ENCODE assay signal across 1 cellular context in the genomic region with DNA sequence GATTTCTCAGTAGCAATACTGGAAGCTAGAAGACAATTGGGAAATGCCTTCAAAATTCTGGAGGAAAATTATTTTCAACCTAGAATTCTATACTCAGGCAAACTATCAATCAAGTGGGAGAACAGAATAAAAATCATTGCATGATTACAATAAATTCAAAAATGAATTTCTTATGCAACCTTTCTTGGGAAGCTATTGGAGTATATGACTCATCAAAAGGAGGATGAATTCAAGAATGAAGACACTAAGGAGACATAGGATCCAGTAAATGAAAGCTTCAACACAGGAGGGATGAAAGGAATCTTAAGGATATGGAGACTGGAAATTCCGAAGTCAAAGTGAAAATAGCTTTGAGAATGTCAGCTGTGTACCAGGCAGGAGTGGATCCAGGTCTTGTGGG.
TF ChIP-seq lines count a peak whose summit lies in the region.

No MANE protein-coding gene starts in this region.

TF ChIP-seq in K562, 482 proteins besides CTCF, POLR2A, EP300 and RAD21 (continued from another document):
- TF ChIP-seq ARID3B (CRISPR knock-in tag; IDR thresholded peaks at IDR 0.05; ENCODE audit: borderline replicate concordance), result no peak
- TF ChIP-seq NR2F6 (CRISPR knock-in tag; IDR thresholded peaks at IDR 0.05), result no peak
- TF ChIP-seq FOXA3 (CRISPR knock-in tag; conservative IDR thresholded peaks at IDR 0.05 in 1 of 2, IDR thresholded peaks at IDR 0.05 in 1 of 2), result no peak
- TF ChIP-seq TRIM28 (IDR thresholded peaks at IDR 0.05), result no peak
- TF ChIP-seq, protein P1, sequence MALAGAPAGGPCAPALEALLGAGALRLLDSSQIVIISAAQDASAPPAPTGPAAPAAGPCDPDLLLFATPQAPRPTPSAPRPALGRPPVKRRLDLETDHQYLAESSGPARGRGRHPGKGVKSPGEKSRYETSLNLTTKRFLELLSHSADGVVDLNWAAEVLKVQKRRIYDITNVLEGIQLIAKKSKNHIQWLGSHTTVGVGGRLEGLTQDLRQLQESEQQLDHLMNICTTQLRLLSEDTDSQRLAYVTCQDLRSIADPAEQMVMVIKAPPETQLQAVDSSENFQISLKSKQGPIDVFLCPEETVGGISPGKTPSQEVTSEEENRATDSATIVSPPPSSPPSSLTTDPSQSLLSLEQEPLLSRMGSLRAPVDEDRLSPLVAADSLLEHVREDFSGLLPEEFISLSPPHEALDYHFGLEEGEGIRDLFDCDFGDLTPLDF (CRISPR knock-in tag; IDR thresholded peaks at IDR 0.05), result no peak
- TF ChIP-seq, protein P2, sequence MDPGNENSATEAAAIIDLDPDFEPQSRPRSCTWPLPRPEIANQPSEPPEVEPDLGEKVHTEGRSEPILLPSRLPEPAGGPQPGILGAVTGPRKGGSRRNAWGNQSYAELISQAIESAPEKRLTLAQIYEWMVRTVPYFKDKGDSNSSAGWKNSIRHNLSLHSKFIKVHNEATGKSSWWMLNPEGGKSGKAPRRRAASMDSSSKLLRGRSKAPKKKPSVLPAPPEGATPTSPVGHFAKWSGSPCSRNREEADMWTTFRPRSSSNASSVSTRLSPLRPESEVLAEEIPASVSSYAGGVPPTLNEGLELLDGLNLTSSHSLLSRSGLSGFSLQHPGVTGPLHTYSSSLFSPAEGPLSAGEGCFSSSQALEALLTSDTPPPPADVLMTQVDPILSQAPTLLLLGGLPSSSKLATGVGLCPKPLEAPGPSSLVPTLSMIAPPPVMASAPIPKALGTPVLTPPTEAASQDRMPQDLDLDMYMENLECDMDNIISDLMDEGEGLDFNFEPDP (CRISPR knock-in tag; IDR thresholded peaks at IDR 0.05), result no peak
- no peak for TF ChIP-seq SMC3 (conservative IDR thresholded peaks at IDR 0.05; ENCODE audit: insufficient read depth, low read depth, low read length)
- no peak for TF ChIP-seq RB1 (IDR thresholded peaks at IDR 0.05; ENCODE audit: low read depth)
- no peak for TF ChIP-seq ZNF583 (CRISPR knock-in tag; IDR thresholded peaks at IDR 0.05)
- TF ChIP-seq NFE2 (IDR thresholded peaks at IDR 0.05; ENCODE audit: low read depth), result 0 out of 2 replicates have a peak, but pooled peaks have one; percentile 9
- peak; percentile 63 for TF ChIP-seq FOSL1 (tag; conservative IDR thresholded peaks at IDR 0.05)
- TF ChIP-seq, protein P3, sequence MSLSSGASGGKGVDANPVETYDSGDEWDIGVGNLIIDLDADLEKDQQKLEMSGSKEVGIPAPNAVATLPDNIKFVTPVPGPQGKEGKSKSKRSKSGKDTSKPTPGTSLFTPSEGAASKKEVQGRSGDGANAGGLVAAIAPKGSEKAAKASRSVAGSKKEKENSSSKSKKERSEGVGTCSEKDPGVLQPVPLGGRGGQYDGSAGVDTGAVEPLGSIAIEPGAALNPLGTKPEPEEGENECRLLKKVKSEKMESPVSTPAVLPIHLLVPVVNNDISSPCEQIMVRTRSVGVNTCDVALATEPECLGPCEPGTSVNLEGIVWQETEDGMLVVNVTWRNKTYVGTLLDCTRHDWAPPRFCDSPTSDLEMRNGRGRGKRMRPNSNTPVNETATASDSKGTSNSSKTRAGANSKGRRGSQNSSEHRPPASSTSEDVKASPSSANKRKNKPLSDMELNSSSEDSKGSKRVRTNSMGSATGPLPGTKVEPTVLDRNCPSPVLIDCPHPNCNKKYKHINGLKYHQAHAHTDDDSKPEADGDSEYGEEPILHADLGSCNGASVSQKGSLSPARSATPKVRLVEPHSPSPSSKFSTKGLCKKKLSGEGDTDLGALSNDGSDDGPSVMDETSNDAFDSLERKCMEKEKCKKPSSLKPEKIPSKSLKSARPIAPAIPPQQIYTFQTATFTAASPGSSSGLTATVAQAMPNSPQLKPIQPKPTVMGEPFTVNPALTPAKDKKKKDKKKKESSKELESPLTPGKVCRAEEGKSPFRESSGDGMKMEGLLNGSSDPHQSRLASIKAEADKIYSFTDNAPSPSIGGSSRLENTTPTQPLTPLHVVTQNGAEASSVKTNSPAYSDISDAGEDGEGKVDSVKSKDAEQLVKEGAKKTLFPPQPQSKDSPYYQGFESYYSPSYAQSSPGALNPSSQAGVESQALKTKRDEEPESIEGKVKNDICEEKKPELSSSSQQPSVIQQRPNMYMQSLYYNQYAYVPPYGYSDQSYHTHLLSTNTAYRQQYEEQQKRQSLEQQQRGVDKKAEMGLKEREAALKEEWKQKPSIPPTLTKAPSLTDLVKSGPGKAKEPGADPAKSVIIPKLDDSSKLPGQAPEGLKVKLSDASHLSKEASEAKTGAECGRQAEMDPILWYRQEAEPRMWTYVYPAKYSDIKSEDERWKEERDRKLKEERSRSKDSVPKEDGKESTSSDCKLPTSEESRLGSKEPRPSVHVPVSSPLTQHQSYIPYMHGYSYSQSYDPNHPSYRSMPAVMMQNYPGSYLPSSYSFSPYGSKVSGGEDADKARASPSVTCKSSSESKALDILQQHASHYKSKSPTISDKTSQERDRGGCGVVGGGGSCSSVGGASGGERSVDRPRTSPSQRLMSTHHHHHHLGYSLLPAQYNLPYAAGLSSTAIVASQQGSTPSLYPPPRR (CRISPR knock-in tag; IDR thresholded peaks at IDR 0.05; ENCODE audit: borderline replicate concordance), result no peak
- TF ChIP-seq HDAC2 (IDR thresholded peaks at IDR 0.05), result no peak
- TF ChIP-seq LEF1 (IDR thresholded peaks at IDR 0.05), result no peak
- TF ChIP-seq JUNB (CRISPR knock-in tag; conservative IDR thresholded peaks at IDR 0.05), result 0 out of 2 replicates have a peak, but pooled peaks have one; percentile 27
- TF ChIP-seq EP400 (IDR thresholded peaks at IDR 0.05), result no peak
- no peak for TF ChIP-seq ZNF707 (CRISPR knock-in tag; conservative IDR thresholded peaks at IDR 0.05)
- no peak for TF ChIP-seq NCOR1 (IDR thresholded peaks at IDR 0.05)
- no peak for TF ChIP-seq HNRNPK (IDR thresholded peaks at IDR 0.05; ENCODE audit: low read depth, low read length, poor library complexity, severe bottlenecking)
- TF ChIP-seq, protein P4, sequence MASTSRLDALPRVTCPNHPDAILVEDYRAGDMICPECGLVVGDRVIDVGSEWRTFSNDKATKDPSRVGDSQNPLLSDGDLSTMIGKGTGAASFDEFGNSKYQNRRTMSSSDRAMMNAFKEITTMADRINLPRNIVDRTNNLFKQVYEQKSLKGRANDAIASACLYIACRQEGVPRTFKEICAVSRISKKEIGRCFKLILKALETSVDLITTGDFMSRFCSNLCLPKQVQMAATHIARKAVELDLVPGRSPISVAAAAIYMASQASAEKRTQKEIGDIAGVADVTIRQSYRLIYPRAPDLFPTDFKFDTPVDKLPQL (IDR thresholded peaks at IDR 0.05; ENCODE audit: extremely low read depth, insufficient read length), result no peak
- no peak for TF ChIP-seq KLF1 (tag; IDR thresholded peaks at IDR 0.05)
- TF ChIP-seq, protein P5, sequence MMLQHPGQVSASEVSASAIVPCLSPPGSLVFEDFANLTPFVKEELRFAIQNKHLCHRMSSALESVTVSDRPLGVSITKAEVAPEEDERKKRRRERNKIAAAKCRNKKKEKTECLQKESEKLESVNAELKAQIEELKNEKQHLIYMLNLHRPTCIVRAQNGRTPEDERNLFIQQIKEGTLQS (IDR thresholded peaks at IDR 0.05), result peak; percentile 75
- TF ChIP-seq, protein P5 (CRISPR knock-in tag; conservative IDR thresholded peaks at IDR 0.05), result no peak
- no peak for TF ChIP-seq CEBPG (CRISPR knock-in tag; IDR thresholded peaks at IDR 0.05)
- TF ChIP-seq CEBPG (tag; conservative IDR thresholded peaks at IDR 0.05 in 1 of 2, IDR thresholded peaks at IDR 0.05 in 1 of 2), result peak in 1 of 2 experiments; percentile 74; a peak in 2 of 4 replicates
